Comparison of ENCODE assay signal across 32 cellular contexts in the genomic region with DNA sequence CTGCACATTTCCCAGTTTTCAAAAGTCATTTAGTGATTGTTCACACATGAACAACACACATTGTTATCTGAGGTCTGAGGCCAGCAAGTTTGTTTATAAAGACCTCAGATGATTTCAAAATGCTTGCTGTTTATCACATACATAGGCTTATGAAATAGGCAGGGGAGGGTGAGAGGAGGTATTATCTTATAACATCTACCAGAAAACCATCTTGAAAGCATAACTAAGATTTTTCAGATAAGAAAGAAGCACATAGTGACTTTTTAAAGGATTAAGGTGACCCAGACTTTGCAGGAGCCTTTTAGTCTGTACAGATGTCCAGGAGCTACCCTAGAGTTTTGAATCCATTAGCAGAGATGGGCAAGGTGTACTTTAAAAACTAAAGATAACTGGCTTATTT.
DNase-seq lines count a peak whose midpoint lies in the region; FAIRE-seq and TF ChIP-seq lines count a peak whose summit lies in the region.
"Had no signal": no experiment of that assay in that cellular context is flagged by ENCODE, and none has a peak within 500 bp of the region (broad histone marks: within the 10 kb centered on the region; RNA-seq: fewer than 3 reads in every experiment).

No MANE protein-coding gene starts in this region.

- peaks cover 2% of the 10 kb centered on the region for H3K36me3 Mint-ChIP-seq in astrocyte (ENCODE audit: low read depth, unreplicated experiment)

- H3K9me3 Mint-ChIP-seq in astrocyte (ENCODE audit: unreplicated experiment) = peaks cover 13% of the 10 kb centered on the region

- H3K27ac ChIP-seq in astrocyte (ENCODE audit: low read depth, low read length) (no peak overlapping the region), trophoblast cell (ENCODE audit: low read depth, low read length) (no peak overlapping the region)
- H3K27ac ChIP-seq: 22Rv1, C4-2B, colonic mucosa, epithelial cell of prostate, hepatocyte, lower lobe of right lung, psoas muscle, RWPE1, sigmoid colon, tibial nerve had no signal

- no peaks in the 10 kb centered on the region for H3K27me3 Mint-ChIP-seq in astrocyte (ENCODE audit: low read depth, unreplicated experiment)
- H3K27me3 Mint-ChIP-seq: natural killer cell treated with Interleukin-12 subunit alpha and Interleukin-12 subunit beta and Interleukin-15 and Interleukin-18, amount 100 ng/mL, for 72 hours had no signal

- no peak overlapping the region for H2AK5ac ChIP-seq in trophoblast cell (ENCODE audit: low read length)

- H3K4me2 ChIP-seq in astrocyte (ENCODE audit: low read length) (no peak overlapping the region), trophoblast cell (ENCODE audit: low read length) (no peak overlapping the region)
- H3K4me2 ChIP-seq: hepatocyte had no signal

- no peak overlapping the region for H3K4ac ChIP-seq in trophoblast cell (ENCODE audit: low read depth, low read length)

- H3K27me3 ChIP-seq in astrocyte (ENCODE audit: insufficient read depth, low read length) (no peaks in the 10 kb centered on the region), trophoblast cell (ENCODE audit: insufficient read depth, low read length) (no peaks in the 10 kb centered on the region)
- H3K27me3 ChIP-seq: colonic mucosa, hepatocyte, sigmoid colon, tibial nerve had no signal

- peaks cover 7% of the 10 kb centered on the region for H3K4me1 Mint-ChIP-seq in astrocyte (ENCODE audit: low read depth, unreplicated experiment)

- H3K27ac Mint-ChIP-seq in astrocyte (ENCODE audit: unreplicated experiment) = no peak overlapping the region
- H3K27ac Mint-ChIP-seq: activated naive CD4-positive, alpha-beta T cell treated with anti-CD3 and anti-CD28 coated beads for 36 hours; activated T-cell treated with anti-CD3 and anti-CD28 coated beads, Interleukin-2, amount 50 U/mL, for 72 hours; natural killer cell treated with Interleukin-12 subunit alpha and Interleukin-12 subunit beta and Interleukin-15 and Interleukin-18, amount 100 ng/mL, for 72 hours had no signal

- H3K4me3 ChIP-seq in astrocyte (ENCODE audit: insufficient read depth, low read depth, low read length) (no peak overlapping the region), fibroblast of villous mesenchyme (ENCODE audit: low read depth, low read length) (no peak overlapping the region), trophoblast cell (ENCODE audit: low read depth, low read length) (no peak overlapping the region)
- H3K4me3 ChIP-seq: colonic mucosa, hepatocyte, lower lobe of right lung, mucosa of descending colon, psoas muscle, sigmoid colon, tibial nerve had no signal

- H2AFZ ChIP-seq in astrocyte (ENCODE audit: low read depth, low read length) = no peak overlapping the region
- no peak overlapping the region for H2AFZ ChIP-seq in trophoblast cell (ENCODE audit: insufficient read depth, low read length, poor library complexity)
- H2AFZ ChIP-seq: hepatocyte had no signal

- peaks cover 5% of the 10 kb centered on the region for H3K4me1 ChIP-seq in astrocyte (ENCODE audit: insufficient read depth, low read length)
- peaks cover 0 to 2% of the 10 kb centered on the region in 2 experiments for H3K4me1 ChIP-seq in trophoblast cell (ENCODE audit: control insufficient read depth in 1 of 2, insufficient read depth in 2 of 2, low read length in 2 of 2)
- H3K4me1 ChIP-seq: colonic mucosa, lower lobe of right lung, psoas muscle, sigmoid colon, tibial nerve had no signal

- H3K23ac ChIP-seq in trophoblast cell (ENCODE audit: low read length) = no peak overlapping the region

- no peak overlapping the region for H4K91ac ChIP-seq in trophoblast cell (ENCODE audit: low read depth, low read length)

- no peak overlapping the region for H3K4me3 Mint-ChIP-seq in astrocyte (ENCODE audit: unreplicated experiment)
- H3K4me3 Mint-ChIP-seq: activated naive CD4-positive, alpha-beta T cell treated with anti-CD3 and anti-CD28 coated beads for 36 hours; activated T-cell treated with anti-CD3 and anti-CD28 coated beads, Interleukin-2, amount 50 U/mL, for 72 hours; natural killer cell treated with Interleukin-12 subunit alpha and Interleukin-12 subunit beta and Interleukin-15 and Interleukin-18, amount 100 ng/mL, for 72 hours had no signal

- H3K14ac ChIP-seq in trophoblast cell (ENCODE audit: low read length) = no peak overlapping the region

- no peaks in the 10 kb centered on the region for H3K79me1 ChIP-seq in trophoblast cell (ENCODE audit: low read length)

- no peaks in the 10 kb centered on the region for H4K20me1 ChIP-seq in astrocyte (ENCODE audit: insufficient read depth, low read length)

- H4K8ac ChIP-seq in trophoblast cell (ENCODE audit: low read depth, low read length) = no peak overlapping the region

- no peak overlapping the region for H2BK120ac ChIP-seq in trophoblast cell (ENCODE audit: insufficient read depth, low read length, poor library complexity)

- H3K9ac ChIP-seq in astrocyte (ENCODE audit: low read length) (no peak overlapping the region), trophoblast cell (ENCODE audit: low read length) (no peak overlapping the region)

- no peak overlapping the region for H2BK12ac ChIP-seq in trophoblast cell (ENCODE audit: low read length)

- H3K18ac ChIP-seq in trophoblast cell (ENCODE audit: low read length) = no peak overlapping the region

- H3K9me3 ChIP-seq in astrocyte (ENCODE audit: insufficient read depth, low read depth, low read length) = peaks cover 8% of the 10 kb centered on the region
- peaks cover 2% of the 10 kb centered on the region for H3K9me3 ChIP-seq in trophoblast cell (ENCODE audit: insufficient read depth, low read depth, low read length)
- H3K9me3 ChIP-seq: colonic mucosa had no signal

- TF ChIP-seq CTCF in astrocyte (IDR thresholded peaks at IDR 0.05; ENCODE audit: insufficient read depth, low read depth, low read length) (no peak), fibroblast of villous mesenchyme (IDR thresholded peaks at IDR 0.05; ENCODE audit: insufficient read depth, low read depth, low read length) (no peak)

- H3K36me3 ChIP-seq in astrocyte (ENCODE audit: insufficient read depth, low read length) (no peaks in the 10 kb centered on the region), trophoblast cell (ENCODE audit: control insufficient read depth in 1 of 2, insufficient read depth in 2 of 2, low read length in 2 of 2) (peaks cover 2 to 3% of the 10 kb centered on the region in 2 experiments)
- H3K36me3 ChIP-seq: colonic mucosa, lower lobe of right lung, sigmoid colon, tibial nerve had no signal

- H3K79me2 ChIP-seq in astrocyte (ENCODE audit: insufficient read depth, low read length) = no peaks in the 10 kb centered on the region
- H3K79me2 ChIP-seq in trophoblast cell (ENCODE audit: control insufficient read depth, insufficient read depth, low read length, poor library complexity) = no peaks in the 10 kb centered on the region
- H3K79me2 ChIP-seq: hepatocyte had no signal

- FAIRE-seq in astrocyte (lab: Jason Lieb, UNC) (no peak), HTR-8/SVneo (lab: Jason Lieb, UNC) (no peak)
- FAIRE-seq: TTC549 had no signal

- no peak overlapping the region for H4K12ac ChIP-seq in trophoblast cell (ENCODE audit: low read depth, low read length)

- DNase-seq in NCI-H82 (lab: John Stamatoyannopoulos, UW) (peak; percentile 24), NCI-H82 treated with DMSO at 0.1 percent for 48 hours (lab: John Stamatoyannopoulos, UW; ENCODE audit: unreplicated experiment) (no peak), astrocyte (ENCODE audit: low read depth) (peak; percentile 49), fibroblast of villous mesenchyme (ENCODE audit: low read depth) (peak; percentile 86), globus pallidus (ENCODE audit: low spot score) (no peak), T-helper 2 cell (no peak), trophoblast cell (no peak), HTR-8/SVneo (ENCODE audit: insufficient read length, low spot score) (no peak)
- DNase-seq: activated CD4-positive, alpha-beta T cell treated with anti-CD3 and anti-CD28 coated beads, Interleukin-2, amount 50 U/mL, for 4 hours; activated naive CD4-positive, alpha-beta T cell treated with anti-CD3 and anti-CD28 coated beads for 36 hours; activated T-cell treated with anti-CD3 and anti-CD28 coated beads, Interleukin-2, amount 50 U/mL, for 72 hours; amniotic stem cell; colonic mucosa; COR-L47; effector CD8-positive, alpha-beta T cell; foreskin melanocyte; GDM1; lower lobe of right lung; mucosa of descending colon; NCI-H446 treated with DMSO at 0.1 percent for 48 hours; occipital lobe; psoas muscle; sigmoid colon; stimulated activated CD4-positive, alpha-beta T cell treated with anti-CD3 and anti-CD28 coated beads, Interleukin-4, amount 100 ng/mL, for 24 hours had no signal

- no peak overlapping the region for H2BK5ac ChIP-seq in trophoblast cell (ENCODE audit: low read depth, low read length, poor library complexity)

Comparison
In these comparisons a context has a peak if more than half of its experiments do, and no peak if none do; other contexts are left out.
1. DNase-seq: peak in NCI-H82 (single experiment), astrocyte (single experiment) and fibroblast of villous mesenchyme (single experiment); none in NCI-H82 treated with DMSO at 0.1 percent for 48 hours (single experiment), globus pallidus (single experiment), T-helper 2 cell (0 of 5), trophoblast cell (0 of 2) and HTR-8/SVneo (single experiment).